10 cellular contexts compared by ENCODE assay signal in genomic region chr17:81523139-81524062, GRCh38. TPM values are rescaled to one million over a fixed set of nuclear protein-coding genes. Genes with fewer than 3 reads are reported as not detected.
DNase-seq lines count a peak whose midpoint lies in the region; ATAC-seq, FAIRE-seq and TF ChIP-seq lines count a peak whose summit lies in the region.
"Had no signal": no experiment of that assay in that cellular context is flagged by ENCODE, and none has a peak within 500 bp of the region (broad histone marks: within the 10 kb centered on the region; RNA-seq: fewer than 3 reads in every experiment).

No MANE protein-coding gene starts in this region.

- no peak for TF ChIP-seq POLR2A in NB4 (IDR thresholded peaks at IDR 0.05; ENCODE audit: extremely low read depth, insufficient read length)

- no peak for FAIRE-seq in D721Med (lab: Jason Lieb, UNC)
- FAIRE-seq: urothelium cell line had no signal

- H3K4me1 ChIP-seq in BLaER1 treated with 17β-estradiol and CSF1 and Interleukin-3, amounts not matched to agents 10 nM and 100 nM = peaks cover 28 to 51% (median 46%) of the 10 kb centered on the region in 10 experiments

- peaks cover 6 to 31% of the 10 kb centered on the region in 2 donors for H3K27me3 Mint-ChIP-seq in effector memory CD8-positive, alpha-beta T cell

- H4K20me1 ChIP-seq in BLaER1 treated with 17β-estradiol and CSF1 and Interleukin-3, amounts not matched to agents 10 nM and 100 nM = peaks cover 0 to 60% (median 24%) of the 10 kb centered on the region in 11 experiments; a peak in 11 of 22 replicates

- H3K4me3 ChIP-seq in BLaER1 treated with 17β-estradiol and CSF1 and Interleukin-3, amounts not matched to agents 10 nM and 100 nM = no peak overlapping the region
- no peak overlapping the region for H3K4me3 ChIP-seq in NB4 (ENCODE audit: low read depth, low read length)
- H3K4me3 ChIP-seq in astrocyte of the spinal cord (ENCODE audit: low read depth, low read length) = no peak overlapping the region

- peak overlapping the region; percentile 39 to 76 (median 66); a peak in 21 of 22 replicates for H3K4me2 ChIP-seq in BLaER1 treated with 17β-estradiol and CSF1 and Interleukin-3, amounts not matched to agents 10 nM and 100 nM

- no peak overlapping the region for H3K4me3 Mint-ChIP-seq in effector memory CD8-positive, alpha-beta T cell

- DNase-seq in NB4 (ENCODE audit: low read depth) = peak; percentile 57
- no peak for DNase-seq in astrocyte of the spinal cord (ENCODE audit: low read depth, low spot score)
- peak; percentile 60 for DNase-seq in kidney glomerular epithelial cell (lab: John Stamatoyannopoulos, UW)
- no peak for DNase-seq in D721Med (ENCODE audit: insufficient read length, low spot score)
- DNase-seq in NCI-H510A (lab: John Stamatoyannopoulos, UW) = no peak
- DNase-seq in HT-29 (ENCODE audit: low spot score) = no peak
- no peak for DNase-seq in effector memory CD8-positive, alpha-beta T cell

- no peaks in the 10 kb centered on the region for H3K9me3 ChIP-seq in BLaER1 treated with 17β-estradiol and CSF1 and Interleukin-3, amounts not matched to agents 10 nM and 100 nM (replicated peaks in 1 of 11)

- no peaks in the 10 kb centered on the region for H3K36me3 ChIP-seq in BLaER1 treated with 17β-estradiol and CSF1 and Interleukin-3, amounts not matched to agents 10 nM and 100 nM

- H3K9me3 Mint-ChIP-seq in effector memory CD8-positive, alpha-beta T cell = no peaks in the 10 kb centered on the region

- no peaks in the 10 kb centered on the region for H3K4me1 Mint-ChIP-seq in effector memory CD8-positive, alpha-beta T cell (ENCODE audit: low read depth in 2 of 2)

- no peak overlapping the region for H3K27ac Mint-ChIP-seq in effector memory CD8-positive, alpha-beta T cell

- no peak for ATAC-seq in effector memory CD8-positive, alpha-beta T cell (replicated peaks)

- peak; percentile 45 for TF ChIP-seq CTCF in NB4 (IDR thresholded peaks at IDR 0.05; ENCODE audit: low read depth, low read length)
- peak; percentile 53 for TF ChIP-seq CTCF in astrocyte of the spinal cord (IDR thresholded peaks at IDR 0.05; ENCODE audit: low read depth, low read length)
- TF ChIP-seq CTCF in D721Med (IDR thresholded peaks at IDR 0.05; ENCODE audit: insufficient read depth, missing control alignments) = no peak

- no peak overlapping the region for H3K27ac ChIP-seq in BLaER1 treated with 17β-estradiol and CSF1 and Interleukin-3, amounts not matched to agents 10 nM and 100 nM
- H3K27ac ChIP-seq: parathyroid adenoma had no signal

- in situ Hi-C loops in astrocyte of the spinal cord (cut with HindIII; ENCODE audit: low sequenced_read_pairs) = no loop called here

- peak overlapping the region in 6 of 11 experiments; percentile 5 to 44 (median 24); a peak in 7 of 22 replicates for H3K9ac ChIP-seq in BLaER1 treated with 17β-estradiol and CSF1 and Interleukin-3, amounts not matched to agents 10 nM and 100 nM
- H3K9ac ChIP-seq: parathyroid adenoma had no signal

- H3K36me3 Mint-ChIP-seq in effector memory CD8-positive, alpha-beta T cell (ENCODE audit: insufficient read depth) = no peaks in the 10 kb centered on the region

- peaks cover 22 to 52% (median 42%) of the 10 kb centered on the region in 11 experiments for H3K27me3 ChIP-seq in BLaER1 treated with 17β-estradiol and CSF1 and Interleukin-3, amounts not matched to agents 10 nM and 100 nM

RNA-seq across cellular contexts. Expression of gene FSCN2, which starts 4.8 kb away (rescaled TPM):
- 4.3 and 4.7 TPM in 2 replicates for total RNA-seq in HT-29 (2014; rRNA removed; shearing (Covaris generic))

RNA-seq across cellular contexts. Expression of gene ACTG1, which starts 10.8 kb away (rescaled TPM):
- 3,401 and 4,670 TPM in 2 replicates for total RNA-seq in HT-29 (2014; rRNA removed; shearing (Covaris generic))

RNA-seq across cellular contexts. Expression of gene FAAP100, which starts 28.8 kb away (rescaled TPM):
- total RNA-seq in HT-29 (2014; rRNA removed; shearing (Covaris generic)) = 67.5 and 70.9 TPM in 2 replicates

Comparison
In these comparisons a context has a peak if more than half of its experiments do, and no peak if none do; other contexts are left out.
1. DNase-seq: peak in NB4 (single experiment) and kidney glomerular epithelial cell (single experiment); none in astrocyte of the spinal cord (single experiment), D721Med (single experiment), NCI-H510A (single experiment), HT-29 (single experiment) and effector memory CD8-positive, alpha-beta T cell (0 of 3).